Comparison of ENCODE assay signal across 1 cellular context in the genomic region with DNA sequence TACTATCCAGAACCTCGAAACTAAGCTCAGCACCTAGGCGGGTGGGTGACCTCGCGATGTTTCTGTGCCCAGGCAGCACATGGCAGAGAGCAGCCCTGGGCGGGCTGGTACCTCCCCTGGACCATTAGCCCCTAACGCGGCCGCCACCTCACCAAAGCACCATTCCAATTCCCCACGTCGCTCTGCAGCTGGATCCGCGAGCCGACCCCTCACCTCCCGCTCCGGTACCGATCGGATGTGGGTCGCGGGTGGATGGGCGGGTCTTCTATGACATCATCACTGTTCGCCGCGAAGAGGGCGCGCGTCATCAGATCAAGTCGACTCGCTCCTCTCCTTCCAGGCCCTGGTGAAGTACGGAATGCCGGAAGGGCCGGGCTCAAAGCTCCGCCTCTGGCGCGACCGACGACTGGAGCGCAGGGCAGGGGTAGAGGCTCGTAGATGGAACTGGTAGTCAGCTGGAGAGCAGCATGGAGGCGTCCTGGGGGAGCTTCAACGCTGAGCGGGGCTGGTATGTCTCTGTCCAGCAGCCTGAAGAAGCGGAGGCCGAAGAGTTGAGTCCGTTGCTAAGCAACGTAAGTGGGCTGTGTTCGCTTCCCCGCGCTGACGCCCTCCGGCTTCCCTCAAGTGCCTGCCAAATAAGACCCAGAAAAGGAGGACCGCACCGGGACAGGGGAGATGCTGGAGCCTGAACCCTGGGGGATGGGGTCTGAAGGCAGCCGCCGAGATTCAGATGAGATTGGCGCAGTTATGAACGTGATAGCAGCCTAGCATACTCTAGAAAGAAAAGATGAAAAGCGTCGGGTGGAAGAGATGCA.
TF ChIP-seq lines count a peak whose summit lies in the region.

A gene (plus strand): TSS at position 435 of the 815 bp plus-strand sequence. CDS start 33 bp downstream, at position 468.
A gene with protein sequence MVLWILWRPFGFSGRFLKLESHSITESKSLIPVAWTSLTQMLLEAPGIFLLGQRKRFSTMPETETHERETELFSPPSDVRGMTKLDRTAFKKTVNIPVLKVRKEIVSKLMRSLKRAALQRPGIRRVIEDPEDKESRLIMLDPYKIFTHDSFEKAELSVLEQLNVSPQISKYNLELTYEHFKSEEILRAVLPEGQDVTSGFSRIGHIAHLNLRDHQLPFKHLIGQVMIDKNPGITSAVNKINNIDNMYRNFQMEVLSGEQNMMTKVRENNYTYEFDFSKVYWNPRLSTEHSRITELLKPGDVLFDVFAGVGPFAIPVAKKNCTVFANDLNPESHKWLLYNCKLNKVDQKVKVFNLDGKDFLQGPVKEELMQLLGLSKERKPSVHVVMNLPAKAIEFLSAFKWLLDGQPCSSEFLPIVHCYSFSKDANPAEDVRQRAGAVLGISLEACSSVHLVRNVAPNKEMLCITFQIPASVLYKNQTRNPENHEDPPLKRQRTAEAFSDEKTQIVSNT (minus strand): TSS at position 269 of the 815 bp plus-strand sequence. CDS start 106 bp downstream, at position 163.

TF ChIP-seq in HEK293, 187 proteins besides CTCF, POLR2A, EP300 and RAD21 (continued from another document and continues in another):
- TF ChIP-seq, protein P1, sequence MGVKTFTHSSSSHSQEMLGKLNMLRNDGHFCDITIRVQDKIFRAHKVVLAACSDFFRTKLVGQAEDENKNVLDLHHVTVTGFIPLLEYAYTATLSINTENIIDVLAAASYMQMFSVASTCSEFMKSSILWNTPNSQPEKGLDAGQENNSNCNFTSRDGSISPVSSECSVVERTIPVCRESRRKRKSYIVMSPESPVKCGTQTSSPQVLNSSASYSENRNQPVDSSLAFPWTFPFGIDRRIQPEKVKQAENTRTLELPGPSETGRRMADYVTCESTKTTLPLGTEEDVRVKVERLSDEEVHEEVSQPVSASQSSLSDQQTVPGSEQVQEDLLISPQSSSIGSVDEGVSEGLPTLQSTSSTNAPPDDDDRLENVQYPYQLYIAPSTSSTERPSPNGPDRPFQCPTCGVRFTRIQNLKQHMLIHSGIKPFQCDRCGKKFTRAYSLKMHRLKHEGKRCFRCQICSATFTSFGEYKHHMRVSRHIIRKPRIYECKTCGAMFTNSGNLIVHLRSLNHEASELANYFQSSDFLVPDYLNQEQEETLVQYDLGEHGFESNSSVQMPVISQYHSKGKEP (tag by site-specific recombination; IDR thresholded peaks at IDR 0.05): no peak
- TF ChIP-seq ZNF266 (tag by site-specific recombination; IDR thresholded peaks at IDR 0.05; ENCODE audit: low read depth) (no peak), ZNF660 (tag by site-specific recombination; IDR thresholded peaks at IDR 0.05) (peak; percentile 71), ZBTB20 (tag by site-specific recombination; IDR thresholded peaks at IDR 0.05) (peak; percentile 62; the same call in 1 of the 2 replicates), ZNF211 (tag by site-specific recombination; IDR thresholded peaks at IDR 0.05; ENCODE audit: low read depth) (no peak), ZNF560 (tag by site-specific recombination; IDR thresholded peaks at IDR 0.05; ENCODE audit: borderline replicate concordance) (no peak), ZNF391 (tag by site-specific recombination; IDR thresholded peaks at IDR 0.05; ENCODE audit: borderline replicate concordance, low read depth) (no peak), ZNF549 (tag by site-specific recombination; IDR thresholded peaks at IDR 0.05) (no peak), KLF7 (tag by site-specific recombination; IDR thresholded peaks at IDR 0.05; ENCODE audit: borderline replicate concordance) (peak; percentile 85), SALL2 (tag by site-specific recombination; IDR thresholded peaks at IDR 0.05; ENCODE audit: borderline replicate concordance) (no peak), ZNF274 (IDR thresholded peaks at IDR 0.05; ENCODE audit: low read length) (no peak), ZNF274 (tag by site-specific recombination; IDR thresholded peaks at IDR 0.05; ENCODE audit: borderline replicate concordance) (no peak), ZBTB48 (tag by site-specific recombination; IDR thresholded peaks at IDR 0.05) (no peak), ZNF416 (tag by site-specific recombination; IDR thresholded peaks at IDR 0.05) (no peak), ZNF624 (tag by site-specific recombination; IDR thresholded peaks at IDR 0.05) (no peak), BCL11B (tag by site-specific recombination; IDR thresholded peaks at IDR 0.05; ENCODE audit: low read depth) (no peak), ZBTB17 (tag by site-specific recombination; IDR thresholded peaks at IDR 0.05) (peak; percentile 98), ZNF174 (tag by site-specific recombination; IDR thresholded peaks at IDR 0.05) (no peak), ZNF311 (tag by site-specific recombination; IDR thresholded peaks at IDR 0.05; ENCODE audit: borderline replicate concordance) (no peak), ZNF514 (tag by site-specific recombination; IDR thresholded peaks at IDR 0.05) (no peak), ZNF248 (tag by site-specific recombination; IDR thresholded peaks at IDR 0.05) (no peak)
- TF ChIP-seq, protein P2, sequence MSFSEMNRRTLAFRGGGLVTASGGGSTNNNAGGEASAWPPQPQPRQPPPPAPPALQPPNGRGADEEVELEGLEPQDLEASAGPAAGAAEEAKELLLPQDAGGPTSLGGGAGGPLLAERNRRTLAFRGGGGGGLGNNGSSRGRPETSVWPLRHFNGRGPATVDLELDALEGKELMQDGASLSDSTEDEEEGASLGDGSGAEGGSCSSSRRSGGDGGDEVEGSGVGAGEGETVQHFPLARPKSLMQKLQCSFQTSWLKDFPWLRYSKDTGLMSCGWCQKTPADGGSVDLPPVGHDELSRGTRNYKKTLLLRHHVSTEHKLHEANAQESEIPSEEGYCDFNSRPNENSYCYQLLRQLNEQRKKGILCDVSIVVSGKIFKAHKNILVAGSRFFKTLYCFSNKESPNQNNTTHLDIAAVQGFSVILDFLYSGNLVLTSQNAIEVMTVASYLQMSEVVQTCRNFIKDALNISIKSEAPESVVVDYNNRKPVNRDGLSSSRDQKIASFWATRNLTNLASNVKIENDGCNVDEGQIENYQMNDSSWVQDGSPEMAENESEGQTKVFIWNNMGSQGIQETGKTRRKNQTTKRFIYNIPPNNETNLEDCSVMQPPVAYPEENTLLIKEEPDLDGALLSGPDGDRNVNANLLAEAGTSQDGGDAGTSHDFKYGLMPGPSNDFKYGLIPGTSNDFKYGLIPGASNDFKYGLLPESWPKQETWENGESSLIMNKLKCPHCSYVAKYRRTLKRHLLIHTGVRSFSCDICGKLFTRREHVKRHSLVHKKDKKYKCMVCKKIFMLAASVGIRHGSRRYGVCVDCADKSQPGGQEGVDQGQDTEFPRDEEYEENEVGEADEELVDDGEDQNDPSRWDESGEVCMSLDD (tag by site-specific recombination; IDR thresholded peaks at IDR 0.05): no peak
- TF ChIP-seq, protein P3, sequence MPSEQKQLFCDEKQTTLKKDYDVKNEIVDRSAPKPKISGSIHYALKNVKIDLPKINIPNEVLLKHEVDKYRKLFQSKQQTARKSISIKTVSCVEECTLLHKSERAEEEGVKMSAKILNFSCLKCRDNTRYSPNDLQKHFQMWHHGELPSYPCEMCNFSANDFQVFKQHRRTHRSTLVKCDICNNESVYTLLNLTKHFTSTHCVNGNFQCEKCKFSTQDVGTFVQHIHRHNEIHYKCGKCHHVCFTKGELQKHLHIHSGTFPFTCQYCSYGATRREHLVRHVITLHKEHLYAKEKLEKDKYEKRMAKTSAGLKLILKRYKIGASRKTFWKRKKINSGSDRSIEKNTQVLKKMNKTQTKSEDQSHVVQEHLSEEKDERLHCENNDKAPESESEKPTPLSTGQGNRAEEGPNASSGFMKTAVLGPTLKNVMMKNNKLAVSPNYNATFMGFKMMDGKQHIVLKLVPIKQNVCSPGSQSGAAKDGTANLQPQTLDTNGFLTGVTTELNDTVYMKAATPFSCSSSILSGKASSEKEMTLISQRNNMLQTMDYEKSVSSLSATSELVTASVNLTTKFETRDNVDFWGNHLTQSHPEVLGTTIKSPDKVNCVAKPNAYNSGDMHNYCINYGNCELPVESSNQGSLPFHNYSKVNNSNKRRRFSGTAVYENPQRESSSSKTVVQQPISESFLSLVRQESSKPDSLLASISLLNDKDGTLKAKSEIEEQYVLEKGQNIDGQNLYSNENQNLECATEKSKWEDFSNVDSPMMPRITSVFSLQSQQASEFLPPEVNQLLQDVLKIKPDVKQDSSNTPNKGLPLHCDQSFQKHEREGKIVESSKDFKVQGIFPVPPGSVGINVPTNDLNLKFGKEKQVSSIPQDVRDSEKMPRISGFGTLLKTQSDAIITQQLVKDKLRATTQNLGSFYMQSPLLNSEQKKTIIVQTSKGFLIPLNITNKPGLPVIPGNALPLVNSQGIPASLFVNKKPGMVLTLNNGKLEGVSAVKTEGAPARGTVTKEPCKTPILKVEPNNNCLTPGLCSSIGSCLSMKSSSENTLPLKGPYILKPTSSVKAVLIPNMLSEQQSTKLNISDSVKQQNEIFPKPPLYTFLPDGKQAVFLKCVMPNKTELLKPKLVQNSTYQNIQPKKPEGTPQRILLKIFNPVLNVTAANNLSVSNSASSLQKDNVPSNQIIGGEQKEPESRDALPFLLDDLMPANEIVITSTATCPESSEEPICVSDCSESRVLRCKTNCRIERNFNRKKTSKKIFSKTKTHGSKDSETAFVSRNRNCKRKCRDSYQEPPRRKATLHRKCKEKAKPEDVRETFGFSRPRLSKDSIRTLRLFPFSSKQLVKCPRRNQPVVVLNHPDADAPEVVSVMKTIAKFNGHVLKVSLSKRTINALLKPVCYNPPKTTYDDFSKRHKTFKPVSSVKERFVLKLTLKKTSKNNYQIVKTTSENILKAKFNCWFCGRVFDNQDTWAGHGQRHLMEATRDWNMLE (tag by site-specific recombination; conservative IDR thresholded peaks at IDR 0.05; ENCODE audit: low read depth): peak; percentile 55
- TF ChIP-seq, protein P4, sequence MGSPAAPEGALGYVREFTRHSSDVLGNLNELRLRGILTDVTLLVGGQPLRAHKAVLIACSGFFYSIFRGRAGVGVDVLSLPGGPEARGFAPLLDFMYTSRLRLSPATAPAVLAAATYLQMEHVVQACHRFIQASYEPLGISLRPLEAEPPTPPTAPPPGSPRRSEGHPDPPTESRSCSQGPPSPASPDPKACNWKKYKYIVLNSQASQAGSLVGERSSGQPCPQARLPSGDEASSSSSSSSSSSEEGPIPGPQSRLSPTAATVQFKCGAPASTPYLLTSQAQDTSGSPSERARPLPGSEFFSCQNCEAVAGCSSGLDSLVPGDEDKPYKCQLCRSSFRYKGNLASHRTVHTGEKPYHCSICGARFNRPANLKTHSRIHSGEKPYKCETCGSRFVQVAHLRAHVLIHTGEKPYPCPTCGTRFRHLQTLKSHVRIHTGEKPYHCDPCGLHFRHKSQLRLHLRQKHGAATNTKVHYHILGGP (tag by site-specific recombination; IDR thresholded peaks at IDR 0.05): no peak
- TF ChIP-seq, protein P5, sequence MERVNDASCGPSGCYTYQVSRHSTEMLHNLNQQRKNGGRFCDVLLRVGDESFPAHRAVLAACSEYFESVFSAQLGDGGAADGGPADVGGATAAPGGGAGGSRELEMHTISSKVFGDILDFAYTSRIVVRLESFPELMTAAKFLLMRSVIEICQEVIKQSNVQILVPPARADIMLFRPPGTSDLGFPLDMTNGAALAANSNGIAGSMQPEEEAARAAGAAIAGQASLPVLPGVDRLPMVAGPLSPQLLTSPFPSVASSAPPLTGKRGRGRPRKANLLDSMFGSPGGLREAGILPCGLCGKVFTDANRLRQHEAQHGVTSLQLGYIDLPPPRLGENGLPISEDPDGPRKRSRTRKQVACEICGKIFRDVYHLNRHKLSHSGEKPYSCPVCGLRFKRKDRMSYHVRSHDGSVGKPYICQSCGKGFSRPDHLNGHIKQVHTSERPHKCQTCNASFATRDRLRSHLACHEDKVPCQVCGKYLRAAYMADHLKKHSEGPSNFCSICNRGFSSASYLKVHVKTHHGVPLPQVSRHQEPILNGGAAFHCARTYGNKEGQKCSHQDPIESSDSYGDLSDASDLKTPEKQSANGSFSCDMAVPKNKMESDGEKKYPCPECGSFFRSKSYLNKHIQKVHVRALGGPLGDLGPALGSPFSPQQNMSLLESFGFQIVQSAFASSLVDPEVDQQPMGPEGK (tag by site-specific recombination; IDR thresholded peaks at IDR 0.05): peak; percentile 53; the same call in 1 of the 2 replicates
- TF ChIP-seq, protein P6, sequence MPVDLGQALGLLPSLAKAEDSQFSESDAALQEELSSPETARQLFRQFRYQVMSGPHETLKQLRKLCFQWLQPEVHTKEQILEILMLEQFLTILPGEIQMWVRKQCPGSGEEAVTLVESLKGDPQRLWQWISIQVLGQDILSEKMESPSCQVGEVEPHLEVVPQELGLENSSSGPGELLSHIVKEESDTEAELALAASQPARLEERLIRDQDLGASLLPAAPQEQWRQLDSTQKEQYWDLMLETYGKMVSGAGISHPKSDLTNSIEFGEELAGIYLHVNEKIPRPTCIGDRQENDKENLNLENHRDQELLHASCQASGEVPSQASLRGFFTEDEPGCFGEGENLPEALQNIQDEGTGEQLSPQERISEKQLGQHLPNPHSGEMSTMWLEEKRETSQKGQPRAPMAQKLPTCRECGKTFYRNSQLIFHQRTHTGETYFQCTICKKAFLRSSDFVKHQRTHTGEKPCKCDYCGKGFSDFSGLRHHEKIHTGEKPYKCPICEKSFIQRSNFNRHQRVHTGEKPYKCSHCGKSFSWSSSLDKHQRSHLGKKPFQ (tag by site-specific recombination; IDR thresholded peaks at IDR 0.05): no peak
- TF ChIP-seq, protein P7, sequence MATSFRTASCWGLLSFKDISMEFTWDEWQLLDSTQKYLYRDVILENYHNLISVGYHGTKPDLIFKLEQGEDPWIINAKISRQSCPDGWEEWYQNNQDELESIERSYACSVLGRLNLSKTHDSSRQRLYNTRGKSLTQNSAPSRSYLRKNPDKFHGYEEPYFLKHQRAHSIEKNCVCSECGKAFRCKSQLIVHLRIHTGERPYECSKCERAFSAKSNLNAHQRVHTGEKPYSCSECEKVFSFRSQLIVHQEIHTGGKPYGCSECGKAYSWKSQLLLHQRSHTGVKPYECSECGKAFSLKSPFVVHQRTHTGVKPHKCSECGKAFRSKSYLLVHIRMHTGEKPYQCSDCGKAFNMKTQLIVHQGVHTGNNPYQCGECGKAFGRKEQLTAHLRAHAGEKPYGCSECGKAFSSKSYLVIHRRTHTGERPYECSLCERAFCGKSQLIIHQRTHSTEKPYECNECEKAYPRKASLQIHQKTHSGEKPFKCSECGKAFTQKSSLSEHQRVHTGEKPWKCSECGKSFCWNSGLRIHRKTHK (tag by site-specific recombination; IDR thresholded peaks at IDR 0.05): no peak
- TF ChIP-seq, protein P8, sequence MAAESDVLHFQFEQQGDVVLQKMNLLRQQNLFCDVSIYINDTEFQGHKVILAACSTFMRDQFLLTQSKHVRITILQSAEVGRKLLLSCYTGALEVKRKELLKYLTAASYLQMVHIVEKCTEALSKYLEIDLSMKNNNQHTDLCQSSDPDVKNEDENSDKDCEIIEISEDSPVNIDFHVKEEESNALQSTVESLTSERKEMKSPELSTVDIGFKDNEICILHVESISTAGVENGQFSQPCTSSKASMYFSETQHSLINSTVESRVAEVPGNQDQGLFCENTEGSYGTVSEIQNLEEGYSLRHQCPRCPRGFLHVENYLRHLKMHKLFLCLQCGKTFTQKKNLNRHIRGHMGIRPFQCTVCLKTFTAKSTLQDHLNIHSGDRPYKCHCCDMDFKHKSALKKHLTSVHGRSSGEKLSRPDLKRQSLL (tag by site-specific recombination; IDR thresholded peaks at IDR 0.05): peak; percentile 89
- TF ChIP-seq, protein P9, sequence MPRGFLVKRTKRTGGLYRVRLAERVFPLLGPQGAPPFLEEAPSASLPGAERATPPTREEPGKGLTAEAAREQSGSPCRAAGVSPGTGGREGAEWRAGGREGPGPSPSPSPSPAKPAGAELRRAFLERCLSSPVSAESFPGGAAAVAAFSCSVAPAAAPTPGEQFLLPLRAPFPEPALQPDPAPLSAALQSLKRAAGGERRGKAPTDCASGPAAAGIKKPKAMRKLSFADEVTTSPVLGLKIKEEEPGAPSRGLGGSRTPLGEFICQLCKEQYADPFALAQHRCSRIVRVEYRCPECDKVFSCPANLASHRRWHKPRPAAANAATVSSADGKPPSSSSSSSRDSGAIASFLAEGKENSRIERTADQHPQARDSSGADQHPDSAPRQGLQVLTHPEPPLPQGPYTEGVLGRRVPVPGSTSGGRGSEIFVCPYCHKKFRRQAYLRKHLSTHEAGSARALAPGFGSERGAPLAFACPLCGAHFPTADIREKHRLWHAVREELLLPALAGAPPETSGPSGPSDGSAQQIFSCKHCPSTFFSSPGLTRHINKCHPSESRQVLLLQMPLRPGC (tag by site-specific recombination; IDR thresholded peaks at IDR 0.05): 0 out of 2 replicates have a peak, but pooled peaks have one; percentile 54
